Comparison of ENCODE assay signal across 9 cellular contexts in genomic region chrX:132353430-132353829, GRCh38.
"Had no signal": no experiment of that assay in that cellular context is flagged by ENCODE, and none has a peak within 500 bp of the region (broad histone marks: within the 10 kb centered on the region; RNA-seq: fewer than 3 reads in every experiment).

No MANE protein-coding gene starts in this region.

- H3K4me3 ChIP-seq: K562 had no signal

- FAIRE-seq: HTR-8/SVneo, K562 had no signal

- H3K27ac Mint-ChIP-seq: IgD-negative memory B cell had no signal

- H3K9ac ChIP-seq: KMS-11 had no signal

- DNase-seq: Karpas-422, Kasumi-1, KBM-7, KG1 had no signal

- H3K4me1 Mint-ChIP-seq: IgD-negative memory B cell had no signal

- ATAC-seq: K562 had no signal

- H3K9me3 Mint-ChIP-seq: IgD-negative memory B cell had no signal

- H3K27ac ChIP-seq: HL-60, KMS-11 had no signal

- H3K4me3 Mint-ChIP-seq: IgD-negative memory B cell had no signal

- H3K4me2 ChIP-seq: KMS-11 had no signal
